Comparison of ENCODE assay signal across 1 cellular context in the genomic region with DNA sequence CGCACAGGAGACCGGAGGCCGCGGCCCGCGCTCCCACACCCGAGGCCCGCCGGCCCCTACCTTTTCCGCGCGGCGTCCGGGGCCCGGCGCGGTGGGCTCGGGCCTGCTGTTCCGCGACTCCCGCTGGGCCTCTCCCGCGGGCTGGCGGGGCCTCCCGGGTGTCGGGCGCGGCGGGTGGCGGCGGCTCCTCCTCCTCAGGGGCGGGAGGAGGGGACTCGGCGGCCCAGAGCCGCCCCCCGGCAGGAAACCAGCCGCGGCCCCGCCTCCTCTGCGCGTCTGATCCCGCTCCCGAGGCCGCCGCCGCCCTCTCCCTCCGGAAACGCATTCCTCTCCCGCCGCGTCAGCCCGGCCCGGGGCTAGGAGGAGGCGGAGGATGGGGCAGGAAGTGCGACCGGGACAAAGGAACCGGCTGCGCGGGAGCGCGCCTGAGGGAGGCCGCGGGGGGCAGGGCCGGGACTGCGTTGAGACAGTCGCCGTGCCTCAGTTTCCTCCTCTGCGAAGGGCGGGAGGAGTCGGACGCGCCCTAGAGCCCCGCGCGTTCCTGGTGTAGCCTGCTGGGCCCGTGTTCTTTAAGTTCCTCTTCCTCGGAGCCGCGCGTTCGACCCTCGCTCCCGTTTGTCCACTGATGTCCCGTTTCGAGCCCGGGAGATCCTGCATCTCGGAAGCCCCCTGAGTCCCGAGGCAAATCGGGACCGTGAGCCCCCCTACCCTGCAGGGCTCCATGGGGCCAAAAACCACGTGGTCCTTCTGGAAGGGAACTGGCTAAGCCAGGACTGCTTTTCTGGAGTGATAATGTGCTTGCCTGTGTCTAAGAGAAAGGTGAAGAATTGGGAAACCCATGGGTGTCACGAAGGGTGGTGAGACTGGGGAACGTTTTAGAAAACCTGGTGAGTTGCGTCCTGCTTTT.
A peak's percentile ranks its signal among the peaks of the same experiment; 100 is the strongest.
TF ChIP-seq lines count a peak whose summit lies in the region.

A gene (minus strand): TSS at position 146 of the 907 bp plus-strand sequence. CDS start 22,672 bp downstream, outside the sequence.

TF ChIP-seq in K562, 482 proteins besides CTCF, POLR2A, EP300 and RAD21 (continued from another document and continues in another):
- TF ChIP-seq, protein P1, sequence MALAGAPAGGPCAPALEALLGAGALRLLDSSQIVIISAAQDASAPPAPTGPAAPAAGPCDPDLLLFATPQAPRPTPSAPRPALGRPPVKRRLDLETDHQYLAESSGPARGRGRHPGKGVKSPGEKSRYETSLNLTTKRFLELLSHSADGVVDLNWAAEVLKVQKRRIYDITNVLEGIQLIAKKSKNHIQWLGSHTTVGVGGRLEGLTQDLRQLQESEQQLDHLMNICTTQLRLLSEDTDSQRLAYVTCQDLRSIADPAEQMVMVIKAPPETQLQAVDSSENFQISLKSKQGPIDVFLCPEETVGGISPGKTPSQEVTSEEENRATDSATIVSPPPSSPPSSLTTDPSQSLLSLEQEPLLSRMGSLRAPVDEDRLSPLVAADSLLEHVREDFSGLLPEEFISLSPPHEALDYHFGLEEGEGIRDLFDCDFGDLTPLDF (CRISPR knock-in tag; IDR thresholded peaks at IDR 0.05): peak; percentile 23; the same call in 1 of the 2 replicates
- TF ChIP-seq RAD51 (IDR thresholded peaks at IDR 0.05; ENCODE audit: borderline replicate concordance, low read depth) (peak; percentile 55; the same call in 1 of the 2 replicates), ATF1 (CRISPR knock-in tag; IDR thresholded peaks at IDR 0.05) (no peak; the same call in 1 of the 2 replicates), ATF1 (tag; IDR thresholded peaks at IDR 0.05) (peak; percentile 81), GTF2F1 (IDR thresholded peaks at IDR 0.05; ENCODE audit: low read depth, low read length) (no peak), CBX2 (IDR thresholded peaks at IDR 0.05; ENCODE audit: insufficient read depth, low read length, poor library complexity, severe bottlenecking) (no peak), PHB (CRISPR knock-in tag; IDR thresholded peaks at IDR 0.05) (no peak), SNIP1 (IDR thresholded peaks at IDR 0.05; ENCODE audit: low read depth) (no peak), ZBED1 (IDR thresholded peaks at IDR 0.05) (no peak), PHF8 (IDR thresholded peaks at IDR 0.05; ENCODE audit: borderline replicate concordance, low read length) (peak; percentile 88; the same call in 1 of the 2 replicates), SOX6 (IDR thresholded peaks at IDR 0.05) (peak; percentile 56; the same call in 1 of the 2 replicates), ETS2 (tag; IDR thresholded peaks at IDR 0.05; ENCODE audit: borderline replicate concordance, poor library complexity, severe bottlenecking) (no peak), CTBP1 (IDR thresholded peaks at IDR 0.05; ENCODE audit: borderline replicate concordance) (peak; percentile 93), SMAD3 (CRISPR knock-in tag; conservative IDR thresholded peaks at IDR 0.05) (no peak), HCFC1 (IDR thresholded peaks at IDR 0.05; ENCODE audit: low read depth, low read length) (no peak; the same call in 1 of the 2 replicates), ERF (CRISPR knock-in tag; IDR thresholded peaks at IDR 0.05) (no peak), MYC (IDR thresholded peaks at IDR 0.05; ENCODE audit: low read depth, low read length) (peak; percentile 73), MYC (CRISPR knock-in tag; IDR thresholded peaks at IDR 0.05; ENCODE audit: borderline replicate concordance, low read depth) (peak; percentile 95), SMC3 (conservative IDR thresholded peaks at IDR 0.05; ENCODE audit: insufficient read depth, low read depth, low read length) (0 out of 2 replicates have a peak, but pooled peaks have one; percentile 14), SAP30 (IDR thresholded peaks at IDR 0.05; ENCODE audit: borderline replicate concordance, insufficient read depth, low read depth, low read length, poor library complexity, severe bottlenecking) (peak; percentile 64), ZNF263 (CRISPR knock-in tag; IDR thresholded peaks at IDR 0.05; ENCODE audit: borderline replicate concordance) (no peak), KAT2B (IDR thresholded peaks at IDR 0.05; ENCODE audit: low read depth, low read length) (no peak), NFATC3 (IDR thresholded peaks at IDR 0.05) (no peak), CBFB (CRISPR knock-in tag; IDR thresholded peaks at IDR 0.05) (0 out of 2 replicates have a peak, but pooled peaks have one; percentile 39), ZNF140 (CRISPR knock-in tag; IDR thresholded peaks at IDR 0.05) (no peak), ZNF232 (CRISPR knock-in tag; IDR thresholded peaks at IDR 0.05) (no peak), EZH2 (IDR thresholded peaks at IDR 0.05; ENCODE audit: borderline replicate concordance, low read depth, low read length) (no peak)
- TF ChIP-seq, protein P2, sequence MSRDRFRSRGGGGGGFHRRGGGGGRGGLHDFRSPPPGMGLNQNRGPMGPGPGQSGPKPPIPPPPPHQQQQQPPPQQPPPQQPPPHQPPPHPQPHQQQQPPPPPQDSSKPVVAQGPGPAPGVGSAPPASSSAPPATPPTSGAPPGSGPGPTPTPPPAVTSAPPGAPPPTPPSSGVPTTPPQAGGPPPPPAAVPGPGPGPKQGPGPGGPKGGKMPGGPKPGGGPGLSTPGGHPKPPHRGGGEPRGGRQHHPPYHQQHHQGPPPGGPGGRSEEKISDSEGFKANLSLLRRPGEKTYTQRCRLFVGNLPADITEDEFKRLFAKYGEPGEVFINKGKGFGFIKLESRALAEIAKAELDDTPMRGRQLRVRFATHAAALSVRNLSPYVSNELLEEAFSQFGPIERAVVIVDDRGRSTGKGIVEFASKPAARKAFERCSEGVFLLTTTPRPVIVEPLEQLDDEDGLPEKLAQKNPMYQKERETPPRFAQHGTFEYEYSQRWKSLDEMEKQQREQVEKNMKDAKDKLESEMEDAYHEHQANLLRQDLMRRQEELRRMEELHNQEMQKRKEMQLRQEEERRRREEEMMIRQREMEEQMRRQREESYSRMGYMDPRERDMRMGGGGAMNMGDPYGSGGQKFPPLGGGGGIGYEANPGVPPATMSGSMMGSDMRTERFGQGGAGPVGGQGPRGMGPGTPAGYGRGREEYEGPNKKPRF (IDR thresholded peaks at IDR 0.05; ENCODE audit: low read depth, low read length): no peak
- TF ChIP-seq, protein P3, sequence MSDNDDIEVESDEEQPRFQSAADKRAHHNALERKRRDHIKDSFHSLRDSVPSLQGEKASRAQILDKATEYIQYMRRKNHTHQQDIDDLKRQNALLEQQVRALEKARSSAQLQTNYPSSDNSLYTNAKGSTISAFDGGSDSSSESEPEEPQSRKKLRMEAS (CRISPR knock-in tag; IDR thresholded peaks at IDR 0.05): peak; percentile 91
- TF ChIP-seq, protein P4, sequence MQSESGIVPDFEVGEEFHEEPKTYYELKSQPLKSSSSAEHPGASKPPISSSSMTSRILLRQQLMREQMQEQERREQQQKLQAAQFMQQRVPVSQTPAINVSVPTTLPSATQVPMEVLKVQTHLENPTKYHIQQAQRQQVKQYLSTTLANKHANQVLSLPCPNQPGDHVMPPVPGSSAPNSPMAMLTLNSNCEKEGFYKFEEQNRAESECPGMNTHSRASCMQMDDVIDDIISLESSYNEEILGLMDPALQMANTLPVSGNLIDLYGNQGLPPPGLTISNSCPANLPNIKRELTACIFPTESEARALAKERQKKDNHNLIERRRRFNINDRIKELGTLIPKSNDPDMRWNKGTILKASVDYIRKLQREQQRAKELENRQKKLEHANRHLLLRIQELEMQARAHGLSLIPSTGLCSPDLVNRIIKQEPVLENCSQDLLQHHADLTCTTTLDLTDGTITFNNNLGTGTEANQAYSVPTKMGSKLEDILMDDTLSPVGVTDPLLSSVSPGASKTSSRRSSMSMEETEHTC (IDR thresholded peaks at IDR 0.05): no peak
- TF ChIP-seq, protein P5, sequence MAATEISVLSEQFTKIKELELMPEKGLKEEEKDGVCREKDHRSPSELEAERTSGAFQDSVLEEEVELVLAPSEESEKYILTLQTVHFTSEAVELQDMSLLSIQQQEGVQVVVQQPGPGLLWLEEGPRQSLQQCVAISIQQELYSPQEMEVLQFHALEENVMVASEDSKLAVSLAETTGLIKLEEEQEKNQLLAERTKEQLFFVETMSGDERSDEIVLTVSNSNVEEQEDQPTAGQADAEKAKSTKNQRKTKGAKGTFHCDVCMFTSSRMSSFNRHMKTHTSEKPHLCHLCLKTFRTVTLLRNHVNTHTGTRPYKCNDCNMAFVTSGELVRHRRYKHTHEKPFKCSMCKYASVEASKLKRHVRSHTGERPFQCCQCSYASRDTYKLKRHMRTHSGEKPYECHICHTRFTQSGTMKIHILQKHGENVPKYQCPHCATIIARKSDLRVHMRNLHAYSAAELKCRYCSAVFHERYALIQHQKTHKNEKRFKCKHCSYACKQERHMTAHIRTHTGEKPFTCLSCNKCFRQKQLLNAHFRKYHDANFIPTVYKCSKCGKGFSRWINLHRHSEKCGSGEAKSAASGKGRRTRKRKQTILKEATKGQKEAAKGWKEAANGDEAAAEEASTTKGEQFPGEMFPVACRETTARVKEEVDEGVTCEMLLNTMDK (IDR thresholded peaks at IDR 0.05; ENCODE audit: borderline replicate concordance, insufficient read depth, low read depth, low read length, poor library complexity, severe bottlenecking): no peak
- TF ChIP-seq, protein P6, sequence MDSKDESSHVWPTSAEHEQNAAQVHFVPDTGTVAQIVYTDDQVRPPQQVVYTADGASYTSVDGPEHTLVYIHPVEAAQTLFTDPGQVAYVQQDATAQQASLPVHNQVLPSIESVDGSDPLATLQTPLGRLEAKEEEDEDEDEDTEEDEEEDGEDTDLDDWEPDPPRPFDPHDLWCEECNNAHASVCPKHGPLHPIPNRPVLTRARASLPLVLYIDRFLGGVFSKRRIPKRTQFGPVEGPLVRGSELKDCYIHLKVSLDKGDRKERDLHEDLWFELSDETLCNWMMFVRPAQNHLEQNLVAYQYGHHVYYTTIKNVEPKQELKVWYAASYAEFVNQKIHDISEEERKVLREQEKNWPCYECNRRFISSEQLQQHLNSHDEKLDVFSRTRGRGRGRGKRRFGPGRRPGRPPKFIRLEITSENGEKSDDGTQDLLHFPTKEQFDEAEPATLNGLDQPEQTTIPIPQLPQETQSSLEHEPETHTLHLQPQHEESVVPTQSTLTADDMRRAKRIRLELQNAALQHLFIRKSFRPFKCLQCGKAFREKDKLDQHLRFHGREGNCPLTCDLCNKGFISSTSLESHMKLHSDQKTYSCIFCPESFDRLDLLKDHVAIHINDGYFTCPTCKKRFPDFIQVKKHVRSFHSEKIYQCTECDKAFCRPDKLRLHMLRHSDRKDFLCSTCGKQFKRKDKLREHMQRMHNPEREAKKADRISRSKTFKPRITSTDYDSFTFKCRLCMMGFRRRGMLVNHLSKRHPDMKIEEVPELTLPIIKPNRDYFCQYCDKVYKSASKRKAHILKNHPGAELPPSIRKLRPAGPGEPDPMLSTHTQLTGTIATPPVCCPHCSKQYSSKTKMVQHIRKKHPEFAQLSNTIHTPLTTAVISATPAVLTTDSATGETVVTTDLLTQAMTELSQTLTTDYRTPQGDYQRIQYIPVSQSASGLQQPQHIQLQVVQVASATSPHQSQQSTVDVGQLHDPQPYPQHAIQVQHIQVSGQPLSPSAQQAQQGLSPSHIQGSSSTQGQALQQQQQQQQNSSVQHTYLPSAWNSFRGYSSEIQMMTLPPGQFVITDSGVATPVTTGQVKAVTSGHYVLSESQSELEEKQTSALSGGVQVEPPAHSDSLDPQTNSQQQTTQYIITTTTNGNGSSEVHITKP (IDR thresholded peaks at IDR 0.05; ENCODE audit: partially characterized antibody): peak; percentile 21
- TF ChIP-seq, protein P7, sequence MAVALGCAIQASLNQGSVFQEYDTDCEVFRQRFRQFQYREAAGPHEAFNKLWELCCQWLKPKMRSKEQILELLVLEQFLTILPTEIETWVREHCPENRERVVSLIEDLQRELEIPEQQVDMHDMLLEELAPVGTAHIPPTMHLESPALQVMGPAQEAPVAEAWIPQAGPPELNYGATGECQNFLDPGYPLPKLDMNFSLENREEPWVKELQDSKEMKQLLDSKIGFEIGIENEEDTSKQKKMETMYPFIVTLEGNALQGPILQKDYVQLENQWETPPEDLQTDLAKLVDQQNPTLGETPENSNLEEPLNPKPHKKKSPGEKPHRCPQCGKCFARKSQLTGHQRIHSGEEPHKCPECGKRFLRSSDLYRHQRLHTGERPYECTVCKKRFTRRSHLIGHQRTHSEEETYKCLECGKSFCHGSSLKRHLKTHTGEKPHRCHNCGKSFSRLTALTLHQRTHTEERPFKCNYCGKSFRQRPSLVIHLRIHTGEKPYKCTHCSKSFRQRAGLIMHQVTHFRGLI (CRISPR knock-in tag; IDR thresholded peaks at IDR 0.05): no peak
- TF ChIP-seq, protein P8, sequence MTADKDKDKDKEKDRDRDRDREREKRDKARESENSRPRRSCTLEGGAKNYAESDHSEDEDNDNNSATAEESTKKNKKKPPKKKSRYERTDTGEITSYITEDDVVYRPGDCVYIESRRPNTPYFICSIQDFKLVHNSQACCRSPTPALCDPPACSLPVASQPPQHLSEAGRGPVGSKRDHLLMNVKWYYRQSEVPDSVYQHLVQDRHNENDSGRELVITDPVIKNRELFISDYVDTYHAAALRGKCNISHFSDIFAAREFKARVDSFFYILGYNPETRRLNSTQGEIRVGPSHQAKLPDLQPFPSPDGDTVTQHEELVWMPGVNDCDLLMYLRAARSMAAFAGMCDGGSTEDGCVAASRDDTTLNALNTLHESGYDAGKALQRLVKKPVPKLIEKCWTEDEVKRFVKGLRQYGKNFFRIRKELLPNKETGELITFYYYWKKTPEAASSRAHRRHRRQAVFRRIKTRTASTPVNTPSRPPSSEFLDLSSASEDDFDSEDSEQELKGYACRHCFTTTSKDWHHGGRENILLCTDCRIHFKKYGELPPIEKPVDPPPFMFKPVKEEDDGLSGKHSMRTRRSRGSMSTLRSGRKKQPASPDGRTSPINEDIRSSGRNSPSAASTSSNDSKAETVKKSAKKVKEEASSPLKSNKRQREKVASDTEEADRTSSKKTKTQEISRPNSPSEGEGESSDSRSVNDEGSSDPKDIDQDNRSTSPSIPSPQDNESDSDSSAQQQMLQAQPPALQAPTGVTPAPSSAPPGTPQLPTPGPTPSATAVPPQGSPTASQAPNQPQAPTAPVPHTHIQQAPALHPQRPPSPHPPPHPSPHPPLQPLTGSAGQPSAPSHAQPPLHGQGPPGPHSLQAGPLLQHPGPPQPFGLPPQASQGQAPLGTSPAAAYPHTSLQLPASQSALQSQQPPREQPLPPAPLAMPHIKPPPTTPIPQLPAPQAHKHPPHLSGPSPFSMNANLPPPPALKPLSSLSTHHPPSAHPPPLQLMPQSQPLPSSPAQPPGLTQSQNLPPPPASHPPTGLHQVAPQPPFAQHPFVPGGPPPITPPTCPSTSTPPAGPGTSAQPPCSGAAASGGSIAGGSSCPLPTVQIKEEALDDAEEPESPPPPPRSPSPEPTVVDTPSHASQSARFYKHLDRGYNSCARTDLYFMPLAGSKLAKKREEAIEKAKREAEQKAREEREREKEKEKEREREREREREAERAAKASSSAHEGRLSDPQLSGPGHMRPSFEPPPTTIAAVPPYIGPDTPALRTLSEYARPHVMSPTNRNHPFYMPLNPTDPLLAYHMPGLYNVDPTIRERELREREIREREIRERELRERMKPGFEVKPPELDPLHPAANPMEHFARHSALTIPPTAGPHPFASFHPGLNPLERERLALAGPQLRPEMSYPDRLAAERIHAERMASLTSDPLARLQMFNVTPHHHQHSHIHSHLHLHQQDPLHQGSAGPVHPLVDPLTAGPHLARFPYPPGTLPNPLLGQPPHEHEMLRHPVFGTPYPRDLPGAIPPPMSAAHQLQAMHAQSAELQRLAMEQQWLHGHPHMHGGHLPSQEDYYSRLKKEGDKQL (CRISPR knock-in tag; IDR thresholded peaks at IDR 0.05; ENCODE audit: borderline replicate concordance): no peak
- TF ChIP-seq, protein P9, sequence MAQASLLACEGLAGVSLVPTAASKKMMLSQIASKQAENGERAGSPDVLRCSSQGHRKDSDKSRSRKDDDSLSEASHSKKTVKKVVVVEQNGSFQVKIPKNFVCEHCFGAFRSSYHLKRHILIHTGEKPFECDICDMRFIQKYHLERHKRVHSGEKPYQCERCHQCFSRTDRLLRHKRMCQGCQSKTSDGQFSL (CRISPR knock-in tag; IDR thresholded peaks at IDR 0.05): no peak
- TF ChIP-seq, protein P9 (tag; IDR thresholded peaks at IDR 0.05): no peak
